ENCODE assay signal across 17 cellular contexts in genomic region chr17:79424471-79425185, GRCh38.
DNase-seq lines count a peak whose midpoint lies in the region; ATAC-seq and TF ChIP-seq lines count a peak whose summit lies in the region.
"Had no signal": no experiment of that assay in that cellular context is flagged by ENCODE, and none has a peak within 500 bp of the region (broad histone marks: within the 10 kb centered on the region; RNA-seq: fewer than 3 reads in every experiment).

No MANE protein-coding gene starts in this region.

- H3K9me3 ChIP-seq in neural progenitor cell (ENCODE audit: low read depth), result no peaks in the 10 kb centered on the region

- H3K4me3 Mint-ChIP-seq in stimulated activated naive CD8-positive, alpha-beta T cell treated with anti-CD3 and anti-CD28 coated beads, Interleukin-15, Interleukin-2, amounts not matched to agents 100 ng/mL and 50 ng/mL, for 24 hours, result no peak overlapping the region
- H3K4me3 Mint-ChIP-seq in stimulated activated naive CD8-positive, alpha-beta T cell treated with anti-CD3 and anti-CD28 coated beads, Interleukin-15, amount 100 ng/mL, for 72 hours, result no peak overlapping the region
- H3K4me3 Mint-ChIP-seq in neural progenitor cell, result no peak overlapping the region
- H3K4me3 Mint-ChIP-seq: CD14-positive monocyte had no signal

- H4K20me1 ChIP-seq in neural progenitor cell (ENCODE audit: low read depth), result no peaks in the 10 kb centered on the region

- H3K4me1 Mint-ChIP-seq in stimulated activated naive CD8-positive, alpha-beta T cell treated with anti-CD3 and anti-CD28 coated beads, Interleukin-15, Interleukin-2, amounts not matched to agents 100 ng/mL and 50 ng/mL, for 24 hours (ENCODE audit: low read depth), result peaks cover 3% of the 10 kb centered on the region
- H3K4me1 Mint-ChIP-seq in stimulated activated naive CD8-positive, alpha-beta T cell treated with anti-CD3 and anti-CD28 coated beads, Interleukin-15, amount 100 ng/mL, for 72 hours, result peaks cover 12% of the 10 kb centered on the region
- peaks cover 17% of the 10 kb centered on the region for H3K4me1 Mint-ChIP-seq in neural progenitor cell
- H3K4me1 Mint-ChIP-seq: CD14-positive monocyte had no signal

- no peak overlapping the region for H3K4me3 ChIP-seq in neural progenitor cell
- H3K4me3 ChIP-seq: PC-9 had no signal

- no peaks in the 10 kb centered on the region for H3K79me2 ChIP-seq in neural progenitor cell (ENCODE audit: low read depth)

- no peak overlapping the region for H3K4me2 ChIP-seq in neural progenitor cell
- H3K4me2 ChIP-seq: PC-9 had no signal

- no peak for DNase-seq in stimulated activated naive CD8-positive, alpha-beta T cell treated with anti-CD3 and anti-CD28 coated beads, Interleukin-15, amount 100 ng/mL, for 72 hours
- peak; percentile 35 to 83 for DNase-seq in NCI-H524 (lab: John Stamatoyannopoulos, UW)
- peak; percentile 62 for DNase-seq in left kidney (ENCODE audit: low read depth, low spot score)
- DNase-seq in DMS79 treated with DMSO at 0.1 percent for 48 hours (lab: John Stamatoyannopoulos, UW), result no peak
- no peak for DNase-seq in neural progenitor cell (ENCODE audit: low spot score)
- DNase-seq: ACHN, DMS79, H7, KG1, NCI-H1105 treated with DMSO at 0.1 percent for 48 hours, NCI-H1930, NCI-H510A, PC-9 had no signal

- no peak overlapping the region for H2AFZ ChIP-seq in neural progenitor cell (replicated peaks)
- H2AFZ ChIP-seq: PC-9 had no signal

- TF ChIP-seq CTCF in neural progenitor cell (IDR thresholded peaks at IDR 0.05), result no peak

- ATAC-seq in stimulated activated naive CD8-positive, alpha-beta T cell treated with anti-CD3 and anti-CD28 coated beads, Interleukin-15, amount 100 ng/mL, for 72 hours, result no peak
- no peak for ATAC-seq in GM21576 (IDR thresholded peaks at IDR 0.05; ENCODE audit: unreplicated experiment)

- H3K36me3 Mint-ChIP-seq in stimulated activated naive CD8-positive, alpha-beta T cell treated with anti-CD3 and anti-CD28 coated beads, Interleukin-15, Interleukin-2, amounts not matched to agents 100 ng/mL and 50 ng/mL, for 24 hours (ENCODE audit: low read depth), result no peaks in the 10 kb centered on the region
- H3K36me3 Mint-ChIP-seq in neural progenitor cell, result no peaks in the 10 kb centered on the region
- H3K36me3 Mint-ChIP-seq: CD14-positive monocyte had no signal

- peaks cover 8% of the 10 kb centered on the region for H3K4me1 ChIP-seq in neural progenitor cell

- H3K27me3 ChIP-seq in neural progenitor cell, result no peaks in the 10 kb centered on the region

- H3K27ac Mint-ChIP-seq in stimulated activated naive CD8-positive, alpha-beta T cell treated with anti-CD3 and anti-CD28 coated beads, Interleukin-15, Interleukin-2, amounts not matched to agents 100 ng/mL and 50 ng/mL, for 24 hours, result peak overlapping the region; percentile 36
- peak overlapping the region in 1 of 2 donors; percentile 50 for H3K27ac Mint-ChIP-seq in stimulated activated naive CD8-positive, alpha-beta T cell treated with anti-CD3 and anti-CD28 coated beads, Interleukin-15, amount 100 ng/mL, for 72 hours
- no peak overlapping the region for H3K27ac Mint-ChIP-seq in neural progenitor cell

- H3K9me3 Mint-ChIP-seq in stimulated activated naive CD8-positive, alpha-beta T cell treated with anti-CD3 and anti-CD28 coated beads, Interleukin-15, Interleukin-2, amounts not matched to agents 100 ng/mL and 50 ng/mL, for 24 hours, result no peaks in the 10 kb centered on the region
- no peaks in the 10 kb centered on the region for H3K9me3 Mint-ChIP-seq in stimulated activated naive CD8-positive, alpha-beta T cell treated with anti-CD3 and anti-CD28 coated beads, Interleukin-15, amount 100 ng/mL, for 72 hours
- H3K9me3 Mint-ChIP-seq in neural progenitor cell, result no peaks in the 10 kb centered on the region
- H3K9me3 Mint-ChIP-seq: CD14-positive monocyte had no signal

- H3K27me3 Mint-ChIP-seq in stimulated activated naive CD8-positive, alpha-beta T cell treated with anti-CD3 and anti-CD28 coated beads, Interleukin-15, Interleukin-2, amounts not matched to agents 100 ng/mL and 50 ng/mL, for 24 hours, result no peaks in the 10 kb centered on the region
- peaks cover 30% of the 10 kb centered on the region for H3K27me3 Mint-ChIP-seq in stimulated activated naive CD8-positive, alpha-beta T cell treated with anti-CD3 and anti-CD28 coated beads, Interleukin-15, amount 100 ng/mL, for 72 hours
- H3K27me3 Mint-ChIP-seq in neural progenitor cell (ENCODE audit: insufficient read depth, low read depth), result peaks cover 13% of the 10 kb centered on the region

- no peaks in the 10 kb centered on the region for H3F3A ChIP-seq in neural progenitor cell (ENCODE audit: low read depth)

- H3K36me3 ChIP-seq in neural progenitor cell, result no peaks in the 10 kb centered on the region

- no peak overlapping the region for H3K9ac ChIP-seq in neural progenitor cell

- H3K27ac ChIP-seq in neural progenitor cell, result no peak overlapping the region
- H3K27ac ChIP-seq: PC-9, RWPE1 had no signal

Comparison
In these comparisons a context has a peak if more than half of its experiments do, and no peak if none do; other contexts are left out.
1. DNase-seq: peak in NCI-H524 (2 of 2) and left kidney (single experiment); none in stimulated activated naive CD8-positive, alpha-beta T cell treated with anti-CD3 and anti-CD28 coated beads, Interleukin-15, amount 100 ng/mL, for 72 hours (0 of 2), DMS79 treated with DMSO at 0.1 percent for 48 hours (single experiment) and neural progenitor cell (single experiment).